Comparison of ENCODE assay signal across 1 cellular context in the genomic region with DNA sequence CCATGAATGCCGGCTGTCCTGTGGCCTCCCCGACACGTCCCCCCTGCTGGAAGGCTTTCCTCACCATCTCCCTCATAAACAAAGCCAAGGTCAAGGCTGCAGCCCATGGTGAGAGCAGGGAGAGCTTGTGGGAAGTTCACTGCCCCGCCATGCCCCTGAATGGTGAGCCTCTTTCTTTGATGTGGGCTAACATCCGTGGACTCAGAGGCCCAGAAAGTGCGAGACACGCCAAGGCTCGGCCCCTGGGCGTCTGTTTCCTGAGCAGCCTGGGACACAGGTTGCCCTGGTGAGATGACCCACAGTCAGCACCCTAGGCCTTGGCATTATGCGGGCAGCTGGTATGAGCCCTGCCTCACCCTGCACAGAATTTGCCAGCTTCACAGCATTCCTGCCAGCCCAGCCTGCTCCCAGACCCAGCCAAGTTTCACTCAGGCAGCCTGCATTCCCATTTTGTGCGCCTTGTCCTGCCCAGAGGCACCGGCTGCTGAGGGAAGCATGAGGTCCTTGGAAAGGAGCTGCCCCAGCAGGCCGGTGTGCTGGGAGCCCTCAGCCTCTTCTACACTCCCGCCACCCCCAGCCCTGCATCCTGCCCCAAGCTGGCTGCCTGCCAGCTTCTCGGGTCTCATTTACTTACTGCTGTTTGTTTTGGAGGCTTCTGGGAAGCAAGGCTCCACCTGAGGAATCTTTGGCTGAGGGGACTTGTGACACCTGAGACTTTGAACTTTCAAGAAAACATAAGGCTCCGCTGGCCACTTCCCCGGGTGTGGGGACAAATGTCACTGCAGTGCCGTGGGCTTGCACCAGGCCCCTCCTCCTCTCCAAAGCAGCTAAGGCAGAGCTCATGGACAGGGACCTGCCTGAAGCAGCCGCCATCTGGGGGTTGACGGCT.
TF ChIP-seq lines count a peak whose summit lies in the region.

No MANE protein-coding gene starts in this region.

TF ChIP-seq in HepG2, 621 proteins besides CTCF, POLR2A, EP300 and RAD21 (continued from another document and continues in another):
- TF ChIP-seq, protein P1, sequence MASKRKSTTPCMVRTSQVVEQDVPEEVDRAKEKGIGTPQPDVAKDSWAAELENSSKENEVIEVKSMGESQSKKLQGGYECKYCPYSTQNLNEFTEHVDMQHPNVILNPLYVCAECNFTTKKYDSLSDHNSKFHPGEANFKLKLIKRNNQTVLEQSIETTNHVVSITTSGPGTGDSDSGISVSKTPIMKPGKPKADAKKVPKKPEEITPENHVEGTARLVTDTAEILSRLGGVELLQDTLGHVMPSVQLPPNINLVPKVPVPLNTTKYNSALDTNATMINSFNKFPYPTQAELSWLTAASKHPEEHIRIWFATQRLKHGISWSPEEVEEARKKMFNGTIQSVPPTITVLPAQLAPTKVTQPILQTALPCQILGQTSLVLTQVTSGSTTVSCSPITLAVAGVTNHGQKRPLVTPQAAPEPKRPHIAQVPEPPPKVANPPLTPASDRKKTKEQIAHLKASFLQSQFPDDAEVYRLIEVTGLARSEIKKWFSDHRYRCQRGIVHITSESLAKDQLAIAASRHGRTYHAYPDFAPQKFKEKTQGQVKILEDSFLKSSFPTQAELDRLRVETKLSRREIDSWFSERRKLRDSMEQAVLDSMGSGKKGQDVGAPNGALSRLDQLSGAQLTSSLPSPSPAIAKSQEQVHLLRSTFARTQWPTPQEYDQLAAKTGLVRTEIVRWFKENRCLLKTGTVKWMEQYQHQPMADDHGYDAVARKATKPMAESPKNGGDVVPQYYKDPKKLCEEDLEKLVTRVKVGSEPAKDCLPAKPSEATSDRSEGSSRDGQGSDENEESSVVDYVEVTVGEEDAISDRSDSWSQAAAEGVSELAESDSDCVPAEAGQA (IDR thresholded peaks at IDR 0.05; ENCODE audit: low read depth), result no peak
- TF ChIP-seq, protein P1 (CRISPR knock-in tag; IDR thresholded peaks at IDR 0.05; ENCODE audit: borderline replicate concordance), result no peak
- TF ChIP-seq ZMYM3 (CRISPR knock-in tag; IDR thresholded peaks at IDR 0.05) (peak; percentile 46; the same call in 1 of the 2 replicates), ZNF331 (CRISPR knock-in tag; IDR thresholded peaks at IDR 0.05) (peak; percentile 85), E2F2 (CRISPR knock-in tag; IDR thresholded peaks at IDR 0.05; ENCODE audit: borderline replicate concordance) (no peak), HNRNPH1 (optimal IDR thresholded peaks at IDR 0.05; ENCODE audit: low read depth, low read length) (no peak), MNT (IDR thresholded peaks at IDR 0.05) (no peak), HNRNPUL1 (IDR thresholded peaks at IDR 0.05; ENCODE audit: low read depth, low read length) (no peak), ZSCAN31 (CRISPR knock-in tag; IDR thresholded peaks at IDR 0.05; ENCODE audit: low read depth) (peak; percentile 90; the same call in 1 of the 2 replicates), ZNF614 (CRISPR knock-in tag; IDR thresholded peaks at IDR 0.05; ENCODE audit: borderline replicate concordance) (peak; percentile 87; the same call in 1 of the 2 replicates), SOX5 (CRISPR knock-in tag; IDR thresholded peaks at IDR 0.05; ENCODE audit: borderline replicate concordance) (peak; percentile 89), ZNF547 (CRISPR knock-in tag; IDR thresholded peaks at IDR 0.05) (peak; percentile 59; the same call in 1 of the 2 replicates), MEF2D (CRISPR knock-in tag; IDR thresholded peaks at IDR 0.05) (peak; percentile 87), ZNF556 (CRISPR knock-in tag; IDR thresholded peaks at IDR 0.05; ENCODE audit: borderline replicate concordance) (peak; percentile 70; the same call in 1 of the 2 replicates), ZNF703 (CRISPR knock-in tag; IDR thresholded peaks at IDR 0.05; ENCODE audit: borderline replicate concordance) (no peak), XRCC5 (optimal IDR thresholded peaks at IDR 0.05; ENCODE audit: low read length) (peak; percentile 20)
- TF ChIP-seq, protein P2, sequence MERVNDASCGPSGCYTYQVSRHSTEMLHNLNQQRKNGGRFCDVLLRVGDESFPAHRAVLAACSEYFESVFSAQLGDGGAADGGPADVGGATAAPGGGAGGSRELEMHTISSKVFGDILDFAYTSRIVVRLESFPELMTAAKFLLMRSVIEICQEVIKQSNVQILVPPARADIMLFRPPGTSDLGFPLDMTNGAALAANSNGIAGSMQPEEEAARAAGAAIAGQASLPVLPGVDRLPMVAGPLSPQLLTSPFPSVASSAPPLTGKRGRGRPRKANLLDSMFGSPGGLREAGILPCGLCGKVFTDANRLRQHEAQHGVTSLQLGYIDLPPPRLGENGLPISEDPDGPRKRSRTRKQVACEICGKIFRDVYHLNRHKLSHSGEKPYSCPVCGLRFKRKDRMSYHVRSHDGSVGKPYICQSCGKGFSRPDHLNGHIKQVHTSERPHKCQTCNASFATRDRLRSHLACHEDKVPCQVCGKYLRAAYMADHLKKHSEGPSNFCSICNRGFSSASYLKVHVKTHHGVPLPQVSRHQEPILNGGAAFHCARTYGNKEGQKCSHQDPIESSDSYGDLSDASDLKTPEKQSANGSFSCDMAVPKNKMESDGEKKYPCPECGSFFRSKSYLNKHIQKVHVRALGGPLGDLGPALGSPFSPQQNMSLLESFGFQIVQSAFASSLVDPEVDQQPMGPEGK (CRISPR knock-in tag; IDR thresholded peaks at IDR 0.05), result peak; percentile 92
- TF ChIP-seq, protein P3, sequence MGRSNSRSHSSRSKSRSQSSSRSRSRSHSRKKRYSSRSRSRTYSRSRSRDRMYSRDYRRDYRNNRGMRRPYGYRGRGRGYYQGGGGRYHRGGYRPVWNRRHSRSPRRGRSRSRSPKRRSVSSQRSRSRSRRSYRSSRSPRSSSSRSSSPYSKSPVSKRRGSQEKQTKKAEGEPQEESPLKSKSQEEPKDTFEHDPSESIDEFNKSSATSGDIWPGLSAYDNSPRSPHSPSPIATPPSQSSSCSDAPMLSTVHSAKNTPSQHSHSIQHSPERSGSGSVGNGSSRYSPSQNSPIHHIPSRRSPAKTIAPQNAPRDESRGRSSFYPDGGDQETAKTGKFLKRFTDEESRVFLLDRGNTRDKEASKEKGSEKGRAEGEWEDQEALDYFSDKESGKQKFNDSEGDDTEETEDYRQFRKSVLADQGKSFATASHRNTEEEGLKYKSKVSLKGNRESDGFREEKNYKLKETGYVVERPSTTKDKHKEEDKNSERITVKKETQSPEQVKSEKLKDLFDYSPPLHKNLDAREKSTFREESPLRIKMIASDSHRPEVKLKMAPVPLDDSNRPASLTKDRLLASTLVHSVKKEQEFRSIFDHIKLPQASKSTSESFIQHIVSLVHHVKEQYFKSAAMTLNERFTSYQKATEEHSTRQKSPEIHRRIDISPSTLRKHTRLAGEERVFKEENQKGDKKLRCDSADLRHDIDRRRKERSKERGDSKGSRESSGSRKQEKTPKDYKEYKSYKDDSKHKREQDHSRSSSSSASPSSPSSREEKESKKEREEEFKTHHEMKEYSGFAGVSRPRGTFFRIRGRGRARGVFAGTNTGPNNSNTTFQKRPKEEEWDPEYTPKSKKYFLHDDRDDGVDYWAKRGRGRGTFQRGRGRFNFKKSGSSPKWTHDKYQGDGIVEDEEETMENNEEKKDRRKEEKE (IDR thresholded peaks at IDR 0.05), result no peak
- TF ChIP-seq, protein P4, sequence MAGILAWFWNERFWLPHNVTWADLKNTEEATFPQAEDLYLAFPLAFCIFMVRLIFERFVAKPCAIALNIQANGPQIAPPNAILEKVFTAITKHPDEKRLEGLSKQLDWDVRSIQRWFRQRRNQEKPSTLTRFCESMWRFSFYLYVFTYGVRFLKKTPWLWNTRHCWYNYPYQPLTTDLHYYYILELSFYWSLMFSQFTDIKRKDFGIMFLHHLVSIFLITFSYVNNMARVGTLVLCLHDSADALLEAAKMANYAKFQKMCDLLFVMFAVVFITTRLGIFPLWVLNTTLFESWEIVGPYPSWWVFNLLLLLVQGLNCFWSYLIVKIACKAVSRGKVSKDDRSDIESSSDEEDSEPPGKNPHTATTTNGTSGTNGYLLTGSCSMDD (CRISPR knock-in tag; IDR thresholded peaks at IDR 0.05), result no peak
- TF ChIP-seq, protein P5, sequence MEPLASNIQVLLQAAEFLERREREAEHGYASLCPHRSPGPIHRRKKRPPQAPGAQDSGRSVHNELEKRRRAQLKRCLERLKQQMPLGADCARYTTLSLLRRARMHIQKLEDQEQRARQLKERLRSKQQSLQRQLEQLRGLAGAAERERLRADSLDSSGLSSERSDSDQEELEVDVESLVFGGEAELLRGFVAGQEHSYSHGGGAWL (CRISPR knock-in tag; IDR thresholded peaks at IDR 0.05), result no peak
- TF ChIP-seq, protein P6, sequence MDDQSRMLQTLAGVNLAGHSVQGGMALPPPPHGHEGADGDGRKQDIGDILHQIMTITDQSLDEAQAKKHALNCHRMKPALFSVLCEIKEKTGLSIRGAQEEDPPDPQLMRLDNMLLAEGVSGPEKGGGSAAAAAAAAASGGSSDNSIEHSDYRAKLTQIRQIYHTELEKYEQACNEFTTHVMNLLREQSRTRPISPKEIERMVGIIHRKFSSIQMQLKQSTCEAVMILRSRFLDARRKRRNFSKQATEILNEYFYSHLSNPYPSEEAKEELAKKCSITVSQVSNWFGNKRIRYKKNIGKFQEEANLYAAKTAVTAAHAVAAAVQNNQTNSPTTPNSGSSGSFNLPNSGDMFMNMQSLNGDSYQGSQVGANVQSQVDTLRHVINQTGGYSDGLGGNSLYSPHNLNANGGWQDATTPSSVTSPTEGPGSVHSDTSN (CRISPR knock-in tag; IDR thresholded peaks at IDR 0.05; ENCODE audit: borderline replicate concordance), result no peak
